Comparison of ENCODE assay signal across 8 cellular contexts in the genomic region with DNA sequence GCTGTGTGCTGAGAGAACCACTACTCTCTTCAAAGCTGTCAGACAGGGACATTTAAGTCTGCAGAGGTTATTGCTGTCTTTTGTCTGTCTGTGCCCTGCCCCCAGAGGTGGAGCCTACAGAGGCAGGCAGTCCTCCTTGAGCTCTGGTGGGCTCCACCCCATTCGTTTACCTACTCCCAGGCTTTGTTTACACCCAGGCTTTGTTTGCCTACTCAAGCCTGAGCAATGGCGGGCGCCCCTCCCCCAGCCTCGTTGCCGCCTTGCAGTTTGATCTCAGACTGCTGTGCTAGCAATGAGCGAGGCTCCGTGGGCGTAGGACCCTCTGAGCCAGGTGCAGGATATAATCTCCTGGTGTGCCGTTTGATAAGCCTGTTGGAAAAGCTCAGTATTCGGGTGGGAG.
DNase-seq lines count a peak whose midpoint lies in the region; ATAC-seq, FAIRE-seq and TF ChIP-seq lines count a peak whose summit lies in the region.
"Not testable (repeated sequence)": the region's sequence is repeated elsewhere in the genome, so short reads cannot be mapped to it uniquely, and the experiment has no call there.

No MANE protein-coding gene starts in this region.

- not testable (repeated sequence) for H3K36me3 ChIP-seq in BLaER1; BLaER1 treated with 17β-estradiol and CSF1 and Interleukin-3, amounts not matched to agents 10 nM and 100 nM; HepG2 (replicated peaks in 1 of 2; ENCODE audit: control insufficient read depth in 1 of 2, insufficient read depth in 2 of 2, low read length in 2 of 2)

- POLR2A ChIA-PET in HepG2 (lab: Yijun Ruan, JAX): not testable (repeated sequence)

- CTCF ChIA-PET in HepG2 (lab: Yijun Ruan, JAX; ENCODE audit: low intra/inter-chr PET ratio, low total read pairs): not testable (repeated sequence)

- TF ChIP-seq CTCF in HepG2 (CRISPR knock-in tag; IDR thresholded peaks at IDR 0.05): not testable (repeated sequence)

- DNase-seq in DMS53 (lab: John Stamatoyannopoulos, UW) (peak; percentile 47), NCI-H345 (lab: John Stamatoyannopoulos, UW) (peak; percentile 39), NCI-H345 treated with DMSO at 0.1 percent for 48 hours (lab: John Stamatoyannopoulos, UW; ENCODE audit: unreplicated experiment) (peak; percentile 27), SHP77 treated with DMSO at 0.1 percent for 48 hours (lab: John Stamatoyannopoulos, UW) (peak; percentile 16), islet precursor cell (peak; percentile 10), HepG2 (ENCODE audit: low spot score) (peak; percentile 43)

- TF ChIP-seq POLR2A in HepG2 (IDR thresholded peaks at IDR 0.05; ENCODE audit: insufficient read depth in 1 of 2, low read depth in 2 of 2, low read length in 2 of 2): not testable (repeated sequence)

- ATAC-seq in HepG2: peak; percentile 58

- H4K20me1 ChIP-seq in BLaER1; BLaER1 treated with 17β-estradiol and CSF1 and Interleukin-3, amounts not matched to agents 10 nM and 100 nM; HepG2 (ENCODE audit: insufficient read depth, low read length): not testable (repeated sequence)

- H3K4me2 ChIP-seq in BLaER1: peak overlapping the region; percentile 63
- peak overlapping the region in 10 of 11 experiments; percentile 9 to 72 (median 56); a peak in 15 of 22 replicates for H3K4me2 ChIP-seq in BLaER1 treated with 17β-estradiol and CSF1 and Interleukin-3, amounts not matched to agents 10 nM and 100 nM
- not testable (repeated sequence) for H3K4me2 ChIP-seq in HepG2 (ENCODE audit: low read depth, low read length)

- not testable (repeated sequence) for H3K27ac ChIP-seq in BLaER1; BLaER1 treated with 17β-estradiol and CSF1 and Interleukin-3, amounts not matched to agents 10 nM and 100 nM; HepG2 (ENCODE audit: extremely low read length, insufficient read depth, low read length)

- H3K9me3 ChIP-seq in BLaER1; HepG2 (ENCODE audit: low read length): not testable (repeated sequence)
- H3K9me3 ChIP-seq in BLaER1 treated with 17β-estradiol and CSF1 and Interleukin-3, amounts not matched to agents 10 nM and 100 nM (replicated peaks in 1 of 11): peaks cover 0 to 24% (median 12%) of the 10 kb centered on the region in 11 experiments; a peak in 11 of 22 replicates

- H3K9ac ChIP-seq in BLaER1; BLaER1 treated with 17β-estradiol and CSF1 and Interleukin-3, amounts not matched to agents 10 nM and 100 nM; HepG2 (ENCODE audit: insufficient read depth, low read depth, low read length): not testable (repeated sequence)

- WGBS in HepG2 (ENCODE audit: low lambda C conversion rate): 8% methylated on average over 5 of the region's 10 CpGs

- not testable (repeated sequence) for FAIRE-seq in HepG2 (lab: Jason Lieb, UNC)

- H3K4me1 ChIP-seq in BLaER1: peaks cover 23% of the 10 kb centered on the region
- peaks cover 0 to 24% (median 18%) of the 10 kb centered on the region in 10 experiments; a peak in 14 of 20 replicates for H3K4me1 ChIP-seq in BLaER1 treated with 17β-estradiol and CSF1 and Interleukin-3, amounts not matched to agents 10 nM and 100 nM
- H3K4me1 ChIP-seq in HepG2 (ENCODE audit: insufficient read depth, low read length): peaks cover 11% of the 10 kb centered on the region

- H3K4me3 ChIP-seq in BLaER1; BLaER1 treated with 17β-estradiol and CSF1 and Interleukin-3, amounts not matched to agents 10 nM and 100 nM; HepG2 (replicated peaks in 1 of 3; ENCODE audit: insufficient read depth in 1 of 3, low read depth in 2 of 3, low read length in 3 of 3): not testable (repeated sequence)

- H3K79me2 ChIP-seq in HepG2 (ENCODE audit: insufficient read depth, low read length): not testable (repeated sequence)

- not testable (repeated sequence) for TF ChIP-seq EP300 in HepG2 (IDR thresholded peaks at IDR 0.05; ENCODE audit: low read depth in 2 of 2, low read length in 2 of 2); HepG2 (CRISPR knock-in tag; IDR thresholded peaks at IDR 0.05; ENCODE audit: borderline replicate concordance)

- H2AFZ ChIP-seq in HepG2 (ENCODE audit: low read length): not testable (repeated sequence)

- not testable (repeated sequence) for TF ChIP-seq RAD21 in HepG2 (CRISPR knock-in tag; IDR thresholded peaks at IDR 0.05)

- BruUV-seq in HepG2 (replicated peaks; lab: Mats Ljungman, UMichigan): not testable (repeated sequence)

- H3K27me3 ChIP-seq in BLaER1; BLaER1 treated with 17β-estradiol and CSF1 and Interleukin-3, amounts not matched to agents 10 nM and 100 nM; HepG2 (ENCODE audit: control insufficient read depth in 1 of 2, insufficient read depth in 2 of 2, low read length in 2 of 2): not testable (repeated sequence)

- in situ Hi-C loops in HepG2 (cut with HindIII; ENCODE audit: extremely low pct_ligation_motif_present, low pct_unique_long_range_greater_than_20kb): not testable (repeated sequence)

- intact Hi-C loops in HepG2 (cut with micrococcal nuclease; ENCODE audit: unreplicated experiment): not testable (repeated sequence)

TF ChIP-seq in HepG2, 621 proteins besides CTCF, POLR2A, EP300 and RAD21 (continues in another document):
- TF ChIP-seq FOXO1 (CRISPR knock-in tag; IDR thresholded peaks at IDR 0.05) (peak; percentile 32; the same call in 1 of the 2 replicates), FOXP1 (CRISPR knock-in tag; IDR thresholded peaks at IDR 0.05) (peak; percentile 74), ZNF687 (CRISPR knock-in tag; IDR thresholded peaks at IDR 0.05) (0 out of 2 replicates have a peak, but pooled peaks have one; percentile 12)
- TF ChIP-seq, protein P1, sequence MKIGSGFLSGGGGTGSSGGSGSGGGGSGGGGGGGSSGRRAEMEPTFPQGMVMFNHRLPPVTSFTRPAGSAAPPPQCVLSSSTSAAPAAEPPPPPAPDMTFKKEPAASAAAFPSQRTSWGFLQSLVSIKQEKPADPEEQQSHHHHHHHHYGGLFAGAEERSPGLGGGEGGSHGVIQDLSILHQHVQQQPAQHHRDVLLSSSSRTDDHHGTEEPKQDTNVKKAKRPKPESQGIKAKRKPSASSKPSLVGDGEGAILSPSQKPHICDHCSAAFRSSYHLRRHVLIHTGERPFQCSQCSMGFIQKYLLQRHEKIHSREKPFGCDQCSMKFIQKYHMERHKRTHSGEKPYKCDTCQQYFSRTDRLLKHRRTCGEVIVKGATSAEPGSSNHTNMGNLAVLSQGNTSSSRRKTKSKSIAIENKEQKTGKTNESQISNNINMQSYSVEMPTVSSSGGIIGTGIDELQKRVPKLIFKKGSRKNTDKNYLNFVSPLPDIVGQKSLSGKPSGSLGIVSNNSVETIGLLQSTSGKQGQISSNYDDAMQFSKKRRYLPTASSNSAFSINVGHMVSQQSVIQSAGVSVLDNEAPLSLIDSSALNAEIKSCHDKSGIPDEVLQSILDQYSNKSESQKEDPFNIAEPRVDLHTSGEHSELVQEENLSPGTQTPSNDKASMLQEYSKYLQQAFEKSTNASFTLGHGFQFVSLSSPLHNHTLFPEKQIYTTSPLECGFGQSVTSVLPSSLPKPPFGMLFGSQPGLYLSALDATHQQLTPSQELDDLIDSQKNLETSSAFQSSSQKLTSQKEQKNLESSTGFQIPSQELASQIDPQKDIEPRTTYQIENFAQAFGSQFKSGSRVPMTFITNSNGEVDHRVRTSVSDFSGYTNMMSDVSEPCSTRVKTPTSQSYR (CRISPR knock-in tag; IDR thresholded peaks at IDR 0.05; ENCODE audit: borderline replicate concordance): peak; percentile 92
- not testable (repeated sequence) for TF ChIP-seq FOXP1 (IDR thresholded peaks at IDR 0.05)
